Comparison of ENCODE assay signal across 21 cellular contexts in genomic region chr2:206201075-206201848, GRCh38. TPM values are rescaled to one million over a fixed set of nuclear protein-coding genes. Genes with fewer than 3 reads are reported as not detected.
DNase-seq lines count a peak whose midpoint lies in the region; ATAC-seq and TF ChIP-seq lines count a peak whose summit lies in the region.
"Had no signal": no experiment of that assay in that cellular context is flagged by ENCODE, and none has a peak within 500 bp of the region (broad histone marks: within the 10 kb centered on the region; RNA-seq: fewer than 3 reads in every experiment).

No MANE protein-coding gene starts in this region.

- H3K9me2 ChIP-seq in hepatocyte (replicated peaks; ENCODE audit: insufficient read depth), result no peaks in the 10 kb centered on the region
- H3K9me2 ChIP-seq: SK-N-SH had no signal

- no peaks in the 10 kb centered on the region for H3K9me3 Mint-ChIP-seq in activated T-cell treated with anti-CD3 and anti-CD28 coated beads, Interleukin-2, amount 50 U/mL, for 24 hours

- WGBS in adrenal gland, 4 donors, result 49 to 61% (median 53%) methylated on average over 5 of the region's 5 CpGs
- WGBS in hepatocyte (ENCODE audit: low lambda C conversion rate, missing lambda C conversion rate), result 78% methylated on average over 5 of the region's 5 CpGs

- DNase-seq in HT-29 (ENCODE audit: low spot score) (peak; percentile 10), adrenal gland (peak in 3 of 7 donors; percentile 23 to 44 (median 31)), hepatocyte (ENCODE audit: low spot score) (peak; percentile 11), kidney glomerular epithelial cell (lab: John Stamatoyannopoulos, UW) (no peak)
- DNase-seq in activated T-cell treated with anti-CD3 and anti-CD28 coated beads, Interleukin-2, amount 50 U/mL, for 24 hours, result no peak
- DNase-seq in central memory CD4-positive, alpha-beta T cell, result no peak
- DNase-seq: BE2C, DMS79 treated with DMSO at 0.1 percent for 48 hours, IMR-90, NCI-H1105, NCI-H146, NCI-H2029 treated with DMSO at 0.1 percent for 48 hours, NCI-H2171, NCI-H526, SHP77 treated with DMSO at 0.1 percent for 48 hours, SK-N-SH had no signal

- H3K27me3 Mint-ChIP-seq in activated T-cell treated with anti-CD3 and anti-CD28 coated beads, Interleukin-2, amount 50 U/mL, for 24 hours, result peaks cover 17% of the 10 kb centered on the region

- H3K4me3 ChIP-seq in adrenal gland, result no peak overlapping the region
- H3K4me3 ChIP-seq in hepatocyte, result no peak overlapping the region
- H3K4me3 ChIP-seq in skin epidermis, result no peak overlapping the region
- H3K4me3 ChIP-seq: HAP-1 had no signal

- peaks cover 15 to 18% of the 10 kb centered on the region in 2 donors for H3K4me1 ChIP-seq in adrenal gland (replicated peaks in 1 of 2)
- H3K4me1 ChIP-seq in hepatocyte (ENCODE audit: insufficient read depth), result no peaks in the 10 kb centered on the region
- H3K4me1 ChIP-seq: BE2C, HAP-1 had no signal

- H3K4me1 Mint-ChIP-seq in activated T-cell treated with anti-CD3 and anti-CD28 coated beads, Interleukin-2, amount 50 U/mL, for 24 hours (ENCODE audit: low read depth), result peaks cover 2% of the 10 kb centered on the region

- H3K27ac Mint-ChIP-seq in activated T-cell treated with anti-CD3 and anti-CD28 coated beads, Interleukin-2, amount 50 U/mL, for 24 hours, result no peak overlapping the region

- no peaks in the 10 kb centered on the region for H3K27me3 ChIP-seq in adrenal gland
- H3K27me3 ChIP-seq in hepatocyte, result no peaks in the 10 kb centered on the region
- H3K27me3 ChIP-seq: BE2C had no signal

- H3K9me3 ChIP-seq in adrenal gland (replicated peaks in 1 of 3), result no peaks in the 10 kb centered on the region
- H3K9me3 ChIP-seq in hepatocyte (ENCODE audit: low read depth), result no peaks in the 10 kb centered on the region
- H3K9me3 ChIP-seq: BE2C, HAP-1, SK-N-SH had no signal

- no peak overlapping the region for H3K4me3 Mint-ChIP-seq in activated T-cell treated with anti-CD3 and anti-CD28 coated beads, Interleukin-2, amount 50 U/mL, for 24 hours

- H3K79me2 ChIP-seq in hepatocyte, result no peaks in the 10 kb centered on the region

- no peaks in the 10 kb centered on the region for H3K36me3 ChIP-seq in adrenal gland (replicated peaks in 1 of 2)
- no peaks in the 10 kb centered on the region for H3K36me3 ChIP-seq in hepatocyte (replicated peaks; ENCODE audit: insufficient read depth, low read depth)
- H3K36me3 ChIP-seq: BE2C, HAP-1 had no signal

- ATAC-seq in GM18909 (IDR thresholded peaks at IDR 0.05; ENCODE audit: poor library complexity, unreplicated experiment), result no peak

- H3K27ac ChIP-seq in adrenal gland (peak overlapping the region in 4 of 5 donors; percentile 1 to 86 (median 42)), hepatocyte (no peak overlapping the region), skin epidermis (peak overlapping the region in 13 of 21 experiments; percentile 19 to 78 (median 32))
- H3K27ac ChIP-seq: KMS-11, RWPE1 had no signal

- no peak overlapping the region for H3K4me2 ChIP-seq in hepatocyte
- H3K4me2 ChIP-seq: KMS-11, SK-N-SH had no signal

- no peaks in the 10 kb centered on the region for H4K20me1 ChIP-seq in hepatocyte (ENCODE audit: insufficient read depth, poor library complexity, severe bottlenecking)

- H2AFZ ChIP-seq in hepatocyte, result no peak overlapping the region

- intact Hi-C loops in adrenal gland (cut with DNase I), result no loop called here

- TF ChIP-seq CTCF in adrenal gland (IDR thresholded peaks at IDR 0.05) (no peak), hepatocyte (IDR thresholded peaks at IDR 0.05; ENCODE audit: poor library complexity) (no peak)

- H3K36me3 Mint-ChIP-seq in activated T-cell treated with anti-CD3 and anti-CD28 coated beads, Interleukin-2, amount 50 U/mL, for 24 hours (ENCODE audit: low read depth), result no peaks in the 10 kb centered on the region

- TF ChIP-seq POLR2A in adrenal gland (IDR thresholded peaks at IDR 0.05), result no peak

RNA-seq across cellular contexts. Expression of gene EEF1B2, which starts 41.6 kb away (rescaled TPM):
- 567 and 666 TPM in 2 replicates for total RNA-seq in HT-29 (2014; rRNA removed; shearing (Covaris generic))
- total RNA-seq in adrenal gland (100 to 1,000 TPM; 351 to 663 (median 419) TPM), hepatocyte (455 and 503 TPM in 2 replicates)
- polyA plus RNA-seq in adrenal gland (100 to 1,000 TPM; 298 to 838 (median 406) TPM), hepatocyte (284 and 305 TPM in 2 replicates)

RNA-seq across cellular contexts. Expression of gene NDUFS1, which starts 42.0 kb away (rescaled TPM):
- 69.8 and 77.2 TPM in 2 replicates for total RNA-seq in HT-29 (2014; rRNA removed; shearing (Covaris generic))
- total RNA-seq in adrenal gland, result 100 to 1,000 TPM; 128 to 241 (median 175) TPM
- 100 to 1,000 TPM in 1 of 3 donors, 10 to 100 TPM in 2; 15.1 to 206 (median 33.4) TPM for polyA plus RNA-seq in adrenal gland
- total RNA-seq in hepatocyte, result 92.7 and 121 TPM in 2 replicates
- 43.1 and 46.5 TPM in 2 replicates for polyA plus RNA-seq in hepatocyte

Comparison
In these comparisons a context has a peak if more than half of its experiments do, and no peak if none do; other contexts are left out.
1. DNase-seq: peak in HT-29 (single experiment) and hepatocyte (single experiment); none in kidney glomerular epithelial cell (single experiment), activated T-cell treated with anti-CD3 and anti-CD28 coated beads, Interleukin-2, amount 50 U/mL, for 24 hours (single experiment) and central memory CD4-positive, alpha-beta T cell (single experiment).